ENCODE assay signal across 8 cellular contexts in genomic region chr16:396605-397004, GRCh38. TPM values are rescaled to one million over a fixed set of nuclear protein-coding genes. Genes with fewer than 3 reads are reported as not detected.
A peak's percentile ranks its signal among the peaks of the same experiment; 100 is the strongest.
DNase-seq lines count a peak whose midpoint lies in the region; ATAC-seq, FAIRE-seq and TF ChIP-seq lines count a peak whose summit lies in the region.

No MANE protein-coding gene starts in this region.

- H3K79me2 ChIP-seq in DND-41 (ENCODE audit: insufficient read depth, low read length) = peaks cover 47% of the 10 kb centered on the region

- H3K27me3 ChIP-seq in DND-41 (ENCODE audit: insufficient read depth, low read length, poor library complexity) = no peaks in the 10 kb centered on the region
- no peaks in the 10 kb centered on the region for H3K27me3 ChIP-seq in neuronal stem cell (ENCODE audit: control insufficient read depth in 3 of 3, insufficient read depth in 3 of 3, low read depth in 1 of 3, low read length in 3 of 3)

- ATAC-seq in DND-41 (ENCODE audit: insufficient read depth, low read depth) = peak; percentile 62
- ATAC-seq in GM19351 (IDR thresholded peaks at IDR 0.05; ENCODE audit: unreplicated experiment) = no peak

- no peak overlapping the region for H2BK120ac ChIP-seq in neuronal stem cell (ENCODE audit: low read depth, low read length)

- no peak overlapping the region for H3K14ac ChIP-seq in neuronal stem cell (ENCODE audit: low read length)

- no peak overlapping the region for H4K91ac ChIP-seq in neuronal stem cell (ENCODE audit: low read depth, low read length, poor library complexity)

- TF ChIP-seq CTCF in DND-41 (IDR thresholded peaks at IDR 0.05; ENCODE audit: borderline replicate concordance, extremely low read depth, low read length, poor library complexity, severe bottlenecking) (no peak), fibroblast of mammary gland (conservative IDR thresholded peaks at IDR 0.05; ENCODE audit: control insufficient read depth, insufficient read depth, low read depth, low read length) (no peak)

- peak overlapping the region; percentile 27 to 64 for H3K4me3 ChIP-seq in DND-41 (ENCODE audit: low read depth in 1 of 2, low read length in 2 of 2)
- H3K4me3 ChIP-seq in fibroblast of mammary gland (ENCODE audit: control insufficient read depth, low read depth, low read length) = peak overlapping the region; percentile 51
- H3K4me3 ChIP-seq in neuronal stem cell (ENCODE audit: low read length in 2 of 2) = peak overlapping the region; percentile 78 to 94

- H3K18ac ChIP-seq in neuronal stem cell (ENCODE audit: low read length) = peak overlapping the region; percentile 7

- no peak overlapping the region for H3K23ac ChIP-seq in neuronal stem cell (ENCODE audit: low read depth, low read length, poor library complexity)

- H3K9me3 ChIP-seq in DND-41 (ENCODE audit: insufficient read depth, low read length, severe bottlenecking) = no peaks in the 10 kb centered on the region
- H3K9me3 ChIP-seq in neuronal stem cell (replicated peaks in 1 of 2; ENCODE audit: control insufficient read depth in 2 of 2, insufficient read depth in 1 of 2, low read depth in 1 of 2, low read length in 2 of 2) = peaks cover 0 to 3% of the 10 kb centered on the region in 2 donors

- H3K4me1 ChIP-seq in DND-41 (ENCODE audit: insufficient read depth, low read length) (peaks cover 55% of the 10 kb centered on the region), neuronal stem cell (ENCODE audit: control insufficient read depth in 2 of 2, insufficient read depth in 1 of 2, low read depth in 1 of 2, low read length in 2 of 2) (peaks cover 9 to 13% of the 10 kb centered on the region in 2 donors)

- no peak overlapping the region for H2BK12ac ChIP-seq in neuronal stem cell (ENCODE audit: low read length)

- no peak overlapping the region for H2BK15ac ChIP-seq in neuronal stem cell (ENCODE audit: low read length)

- FAIRE-seq in HTR-8/SVneo (lab: Jason Lieb, UNC) = peak; percentile 72

- H4K8ac ChIP-seq in neuronal stem cell (ENCODE audit: low read depth, low read length) = no peak overlapping the region

- no peak overlapping the region for H3K4ac ChIP-seq in neuronal stem cell (ENCODE audit: low read length)

- H3K36me3 ChIP-seq in DND-41 (ENCODE audit: insufficient read depth, low read length) (peaks cover 30% of the 10 kb centered on the region), neuronal stem cell (replicated peaks in 1 of 2; ENCODE audit: control insufficient read depth in 2 of 2, insufficient read depth in 2 of 2, low read length in 2 of 2) (peaks cover 21 to 30% of the 10 kb centered on the region in 2 donors)

- H2BK5ac ChIP-seq in neuronal stem cell (ENCODE audit: low read length) = no peak overlapping the region

- no CpG with 5 or more reads among the region's 22 CpGs for WGBS in neuronal stem cell (ENCODE audit: extremely low coverage in 2 of 2, insufficient read length in 2 of 2, insufficient replicate concordance in 1 of 2), 2 donors

- DNase-seq in DND-41 (peak; percentile 79), HTR-8/SVneo (ENCODE audit: insufficient read length, low spot score) (peak; percentile 73), UCSD-AML1 (lab: John Stamatoyannopoulos, UW; ENCODE audit: unreplicated experiment) (peak; percentile 71), fibroblast of mammary gland (ENCODE audit: low read depth) (peak; percentile 46), neuronal stem cell (ENCODE audit: low spot score) (no peak), NK-92 (lab: John Stamatoyannopoulos, UW; ENCODE audit: unreplicated experiment) (no peak)
- no peak for DNase-seq in activated CD4-positive, CD25-positive, alpha-beta regulatory T cell treated with anti-CD3 and anti-CD28 coated beads, Interleukin-2, amount 50 U/mL, for 72 hours

- H2AFZ ChIP-seq in DND-41 (ENCODE audit: low read depth, low read length) = peak overlapping the region; percentile 78
- peak overlapping the region; percentile 92 for H2AFZ ChIP-seq in neuronal stem cell (ENCODE audit: low read length)

- peak overlapping the region; percentile 73 for H3K4me2 ChIP-seq in DND-41 (ENCODE audit: insufficient read depth, low read length)
- peak overlapping the region; percentile 78 for H3K4me2 ChIP-seq in neuronal stem cell (ENCODE audit: insufficient read depth, low read length, poor library complexity, severe bottlenecking)

- H4K20me1 ChIP-seq in DND-41 (ENCODE audit: insufficient read depth, low read length) = peaks cover 25% of the 10 kb centered on the region

- H2AK5ac ChIP-seq in neuronal stem cell (ENCODE audit: low read depth, low read length) = no peak overlapping the region

- H3K9ac ChIP-seq in DND-41 (ENCODE audit: low read depth, low read length) = peak overlapping the region; percentile 66
- peak overlapping the region; percentile 50 for H3K9ac ChIP-seq in neuronal stem cell (ENCODE audit: low read depth, low read length, poor library complexity)

- H3K27ac ChIP-seq in DND-41 (ENCODE audit: low read length) = peak overlapping the region; percentile 85
- H3K27ac ChIP-seq in neuronal stem cell (replicated peaks; ENCODE audit: low read length) = peak overlapping the region; percentile 36

- H3K79me1 ChIP-seq in neuronal stem cell (ENCODE audit: low read depth, low read length) = peaks cover 7% of the 10 kb centered on the region

RNA-seq across cellular contexts. Expression of gene NME4, which starts 0.4 kb away (rescaled TPM):
- polyA plus RNA-seq in neuronal stem cell (2013, experiment 1 of 2) = 329 TPM
- polyA plus RNA-seq in neuronal stem cell (2013, experiment 2 of 2) = 313 TPM

RNA-seq across cellular contexts. Expression of gene DECR2, which starts 5.1 kb away (rescaled TPM):
- polyA plus RNA-seq in neuronal stem cell (2013, experiment 1 of 2) = 17.1 TPM
- polyA plus RNA-seq in neuronal stem cell (2013, experiment 2 of 2) = 17.8 TPM

RNA-seq across cellular contexts. Expression of gene PGAP6, which starts 14.8 kb away (rescaled TPM):
- polyA plus RNA-seq in neuronal stem cell (2013, experiment 1 of 2) = 30.5 TPM
- 28.5 TPM for polyA plus RNA-seq in neuronal stem cell (2013, experiment 2 of 2)

RNA-seq across cellular contexts. Expression of gene MRPL28, which starts 26.3 kb away (rescaled TPM):
- polyA plus RNA-seq in neuronal stem cell (2013, experiment 1 of 2) = 68.8 TPM
- polyA plus RNA-seq in neuronal stem cell (2013, experiment 2 of 2) = 73.1 TPM

RNA-seq across cellular contexts. Expression of gene RAB11FIP3, which starts 28.8 kb away (rescaled TPM):
- polyA plus RNA-seq in neuronal stem cell (2013, experiment 1 of 2) = 24.4 TPM
- polyA plus RNA-seq in neuronal stem cell (2013, experiment 2 of 2) = 24.0 TPM

Comparison
In these comparisons a context has a peak if more than half of its experiments do, and no peak if none do; other contexts are left out.
1. DNase-seq: peak in DND-41 (single experiment), HTR-8/SVneo (single experiment), UCSD-AML1 (single experiment) and fibroblast of mammary gland (single experiment); none in neuronal stem cell (single experiment), NK-92 (single experiment) and activated CD4-positive, CD25-positive, alpha-beta regulatory T cell treated with anti-CD3 and anti-CD28 coated beads, Interleukin-2, amount 50 U/mL, for 72 hours (single experiment).
2. Peak in every context shown above with its lines, with median percentiles within 50 percentile points of each other: H3K4me3 ChIP-seq.